ENCODE assay signal across 26 cellular contexts in genomic region chr6:40378725-40379074, GRCh38.
"Had no signal": no experiment of that assay in that cellular context is flagged by ENCODE, and none has a peak within 500 bp of the region (broad histone marks: within the 10 kb centered on the region; RNA-seq: fewer than 3 reads in every experiment).

No MANE protein-coding gene starts in this region.

- H3K9me3 Mint-ChIP-seq: activated naive CD4-positive, alpha-beta T cell treated with anti-CD3 and anti-CD28 coated beads for 36 hours; activated naive CD4-positive, alpha-beta T cell treated with anti-CD3 and anti-CD28 coated beads, Interleukin-2, amount 50 U/mL, for 72 hours; activated T-cell treated with anti-CD3 and anti-CD28 coated beads, Interleukin-2, amount 50 U/mL, for 4 hours had no signal

- H3K4me3 Mint-ChIP-seq: activated CD4-positive, alpha-beta T cell treated with anti-CD3 and anti-CD28 coated beads, Interleukin-2, amount 10 ng/mL, durations not matched to agents 24 days and 14 days; activated naive CD4-positive, alpha-beta T cell treated with anti-CD3 and anti-CD28 coated beads for 36 hours; activated T-cell treated with anti-CD3 and anti-CD28 coated beads, Interleukin-2, amount 50 U/mL, for 4 hours; activated T-helper 1 cell treated with anti-CD3 and anti-CD28 coated beads, Interleukin-12 subunit alpha, Interleukin-12 subunit beta, Interleukin-2, Interleukin-4 antibody, amounts not matched to agents 30 ng/mL and 10 ng/mL and 1 ng/mL, durations not matched to agents 14 hours and 24 hours and 36 hours; T-helper 1 cell treated with Interleukin-12 subunit alpha and Interleukin-12 subunit beta and Interleukin-4 antibody, amounts not matched to agents 30 μg/mL and 1 μg/mL, for 36 hours; T-helper 2 cell treated with Interferon-gamma antibody and Interleukin-4, amounts not matched to agents 5 μg/mL and 100 μg/mL, for 36 hours had no signal

- DNase-seq: activated CD4-positive, alpha-beta T cell treated with anti-CD3 and anti-CD28 coated beads, Interleukin-2, amount 50 U/mL, for 4 hours; activated CD8-positive, alpha-beta memory T cell treated with anti-CD3 and anti-CD28 coated beads, Interleukin-2, amount 50 U/mL, for 4 hours; activated gamma-delta T cell treated with Interleukin-2 at 50 U/mL for 16 hours; activated naive CD4-positive, alpha-beta T cell treated with anti-CD3 and anti-CD28 coated beads for 36 hours; activated T-cell treated with anti-CD3 and anti-CD28 coated beads for 4 hours; activated T-cell treated with anti-CD3 and anti-CD28 coated beads, Interleukin-2, amount 50 U/mL, for 4 hours; adrenal gland; body of pancreas; NCI-H1092 treated with DMSO at 0.1 percent for 48 hours; NCI-H1417; NCI-H1694; NCI-H1930; NCI-H510A; NCI-H526; NCI-H748 treated with DMSO at 0.1 percent for 48 hours; NK-92 treated with Interleukin-12 subunit alpha and Interleukin-12 subunit beta, amount 100 ng/mL, for 24 hours; PC-3; Peyer's patch; RPMI8226; SHP77 treated with DMSO at 0.1 percent for 48 hours; SK-N-SH had no signal

- H3K27ac Mint-ChIP-seq: activated CD4-positive, alpha-beta T cell treated with anti-CD3 and anti-CD28 coated beads, Interleukin-2, amount 10 ng/mL, durations not matched to agents 24 days and 14 days; activated naive CD4-positive, alpha-beta T cell treated with anti-CD3 and anti-CD28 coated beads for 36 hours; activated naive CD4-positive, alpha-beta T cell treated with anti-CD3 and anti-CD28 coated beads, Interleukin-2, amount 50 U/mL, for 72 hours; activated T-helper 1 cell treated with anti-CD3 and anti-CD28 coated beads, Interleukin-12 subunit alpha, Interleukin-12 subunit beta, Interleukin-2, Interleukin-4 antibody, amounts not matched to agents 30 ng/mL and 10 ng/mL and 1 ng/mL, durations not matched to agents 14 hours and 24 hours and 36 hours; T-helper 1 cell treated with Interleukin-12 subunit alpha and Interleukin-12 subunit beta and Interleukin-4 antibody, amounts not matched to agents 30 μg/mL and 1 μg/mL, for 36 hours; T-helper 2 cell treated with Interferon-gamma antibody and Interleukin-4, amounts not matched to agents 5 μg/mL and 100 μg/mL, for 36 hours had no signal

- H3K27me3 Mint-ChIP-seq: activated CD4-positive, alpha-beta T cell treated with anti-CD3 and anti-CD28 coated beads, Interleukin-2, amount 10 ng/mL, durations not matched to agents 24 days and 14 days had no signal

- ATAC-seq: activated naive CD4-positive, alpha-beta T cell treated with anti-CD3 and anti-CD28 coated beads, Interleukin-2, amount 50 U/mL, for 72 hours; activated T-cell treated with anti-CD3 and anti-CD28 coated beads, Interleukin-2, amount 50 U/mL, for 4 hours; body of pancreas; PC-3 had no signal
